21 cellular contexts compared by ENCODE assay signal in the genomic region with DNA sequence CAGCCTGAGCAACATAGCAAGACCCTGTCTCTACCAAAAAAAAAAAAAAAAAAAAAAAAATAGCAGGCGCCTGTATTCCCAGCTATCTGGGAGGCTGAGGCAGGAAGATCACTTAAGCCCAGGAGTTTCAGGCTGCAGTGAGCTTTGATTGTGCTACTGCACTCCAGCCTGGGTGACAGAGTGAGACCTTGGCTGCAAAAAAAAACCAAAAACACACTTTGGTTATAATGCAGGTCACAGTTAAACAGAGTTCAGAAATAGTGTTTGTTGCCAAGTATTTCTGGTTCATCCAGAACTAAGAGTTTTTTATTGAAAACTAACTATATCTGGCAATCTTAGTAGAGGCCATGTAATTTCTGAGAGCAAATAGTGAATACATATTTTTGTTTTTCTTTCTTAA. TPM values are rescaled to one million over a fixed set of nuclear protein-coding genes. Genes with fewer than 3 reads are reported as not detected.
DNase-seq lines count a peak whose midpoint lies in the region; ATAC-seq and TF ChIP-seq lines count a peak whose summit lies in the region.
"Had no signal": no experiment of that assay in that cellular context is flagged by ENCODE, and none has a peak within 500 bp of the region (broad histone marks: within the 10 kb centered on the region; RNA-seq: fewer than 3 reads in every experiment).

No MANE protein-coding gene starts in this region.

- H3K4me1 ChIP-seq in CD8-positive, alpha-beta T cell (ENCODE audit: insufficient read depth, low read length): peaks cover 19% of the 10 kb centered on the region
- H3K4me1 ChIP-seq: sigmoid colon, transverse colon had no signal

- DNase-seq in activated CD4-positive, alpha-beta memory T cell treated with anti-CD3 and anti-CD28 coated beads, Interleukin-2, amount 10 ng/mL, durations not matched to agents 7 days and 5 days: no peak
- no peak for DNase-seq in activated CD4-positive, alpha-beta memory T cell treated with anti-CD3 and anti-CD28 coated beads for 36 hours
- no peak for DNase-seq in CD8-positive, alpha-beta T cell
- DNase-seq in activated T-helper 2 cell treated with anti-CD3 and anti-CD28 coated beads, Interferon-gamma antibody, Interleukin-2, Interleukin-4, amounts not matched to agents 10 μg/mL and 5 μg/mL and 100 μg/mL, durations not matched to agents 14 hours and 24 hours and 36 hours (ENCODE audit: low spot score): no peak
- no peak for DNase-seq in naive thymus-derived CD8-positive, alpha-beta T cell
- DNase-seq in NCI-H1105 treated with DMSO at 0.1 percent for 48 hours (lab: John Stamatoyannopoulos, UW) (no peak), substantia nigra (lab: John Stamatoyannopoulos, UW) (no peak)
- DNase-seq: activated CD4-positive, alpha-beta T cell treated with anti-CD3 and anti-CD28 coated beads, Interleukin-2, amount 50 U/mL, for 4 hours; cortex of kidney; NCI-H1436; NCI-H2081 treated with DMSO at 0.1 percent for 48 hours; NCI-H226; NCI-H69; PC-9; SHP77; sigmoid colon; stimulated activated CD4-positive, alpha-beta T cell treated with anti-CD3 and anti-CD28 coated beads, Interleukin-4, amount 100 ng/mL, for 24 hours; transverse colon had no signal

- no peaks in the 10 kb centered on the region for H3K27me3 ChIP-seq in CD8-positive, alpha-beta T cell (ENCODE audit: insufficient read depth, low read length)
- H3K27me3 ChIP-seq: sigmoid colon, transverse colon had no signal

- peaks cover 15% of the 10 kb centered on the region for H3K27me3 Mint-ChIP-seq in activated CD4-positive, alpha-beta memory T cell treated with anti-CD3 and anti-CD28 coated beads, Interleukin-2, amount 10 ng/mL, durations not matched to agents 7 days and 5 days
- no peaks in the 10 kb centered on the region for H3K27me3 Mint-ChIP-seq in activated CD4-positive, alpha-beta memory T cell treated with anti-CD3 and anti-CD28 coated beads for 36 hours
- H3K27me3 Mint-ChIP-seq in CD8-positive, alpha-beta T cell (ENCODE audit: low read depth): no peaks in the 10 kb centered on the region
- H3K27me3 Mint-ChIP-seq in activated T-helper 2 cell treated with anti-CD3 and anti-CD28 coated beads, Interferon-gamma antibody, Interleukin-2, Interleukin-4, amounts not matched to agents 10 μg/mL and 5 μg/mL and 100 μg/mL, durations not matched to agents 14 hours and 24 hours and 36 hours (ENCODE audit: low read depth): peaks cover 17% of the 10 kb centered on the region
- H3K27me3 Mint-ChIP-seq in naive thymus-derived CD8-positive, alpha-beta T cell: no peaks in the 10 kb centered on the region
- H3K27me3 Mint-ChIP-seq: progenitor cell of endocrine pancreas had no signal

- H3K9me3 Mint-ChIP-seq in activated CD4-positive, alpha-beta memory T cell treated with anti-CD3 and anti-CD28 coated beads, Interleukin-2, amount 10 ng/mL, durations not matched to agents 7 days and 5 days: peaks cover 7% of the 10 kb centered on the region
- peaks cover 9% of the 10 kb centered on the region for H3K9me3 Mint-ChIP-seq in activated CD4-positive, alpha-beta memory T cell treated with anti-CD3 and anti-CD28 coated beads for 36 hours
- H3K9me3 Mint-ChIP-seq in CD8-positive, alpha-beta T cell: no peaks in the 10 kb centered on the region
- H3K9me3 Mint-ChIP-seq in activated T-helper 2 cell treated with anti-CD3 and anti-CD28 coated beads, Interferon-gamma antibody, Interleukin-2, Interleukin-4, amounts not matched to agents 10 μg/mL and 5 μg/mL and 100 μg/mL, durations not matched to agents 14 hours and 24 hours and 36 hours: peaks cover 15% of the 10 kb centered on the region
- peaks cover 0 to 4% (median 0%) of the 10 kb centered on the region in 9 donors for H3K9me3 Mint-ChIP-seq in naive thymus-derived CD8-positive, alpha-beta T cell

- H3K4me1 Mint-ChIP-seq in activated CD4-positive, alpha-beta memory T cell treated with anti-CD3 and anti-CD28 coated beads, Interleukin-2, amount 10 ng/mL, durations not matched to agents 7 days and 5 days: peaks cover 20% of the 10 kb centered on the region
- H3K4me1 Mint-ChIP-seq in activated CD4-positive, alpha-beta memory T cell treated with anti-CD3 and anti-CD28 coated beads for 36 hours (ENCODE audit: low read depth): peaks cover 12% of the 10 kb centered on the region
- peaks cover 12% of the 10 kb centered on the region for H3K4me1 Mint-ChIP-seq in CD8-positive, alpha-beta T cell (ENCODE audit: low read depth)
- H3K4me1 Mint-ChIP-seq in activated T-helper 2 cell treated with anti-CD3 and anti-CD28 coated beads, Interferon-gamma antibody, Interleukin-2, Interleukin-4, amounts not matched to agents 10 μg/mL and 5 μg/mL and 100 μg/mL, durations not matched to agents 14 hours and 24 hours and 36 hours (ENCODE audit: low read depth): peaks cover 18% of the 10 kb centered on the region
- H3K4me1 Mint-ChIP-seq in naive thymus-derived CD8-positive, alpha-beta T cell: peaks cover 5 to 33% (median 21%) of the 10 kb centered on the region in 4 donors

- CTCF ChIA-PET in activated CD4-positive, alpha-beta memory T cell treated with anti-CD3 and anti-CD28 coated beads, Interleukin-2, amount 10 ng/mL, durations not matched to agents 7 days and 5 days (lab: Charles Lee): interaction anchor here (0.6 to 1.2 kb wide), 3 partner anchors 32 to 876 kb away, joined by 3 to 5 read pairs (median 4); no protein-coding TSS in a partner anchor
- CTCF ChIA-PET in activated CD4-positive, alpha-beta memory T cell treated with anti-CD3 and anti-CD28 coated beads for 36 hours (lab: Charles Lee): no interaction called here
- CTCF ChIA-PET in CD8-positive, alpha-beta T cell (lab: Charles Lee): no interaction called here

- H3K9me3 ChIP-seq in CD8-positive, alpha-beta T cell (ENCODE audit: low read length): no peaks in the 10 kb centered on the region
- H3K9me3 ChIP-seq: sigmoid colon, transverse colon had no signal

- ATAC-seq in CD8-positive, alpha-beta T cell: no peak
- no peak for ATAC-seq in naive thymus-derived CD8-positive, alpha-beta T cell
- ATAC-seq in GM18907 (IDR thresholded peaks at IDR 0.05; ENCODE audit: unreplicated experiment): no peak

- POLR2A ChIA-PET in activated CD4-positive, alpha-beta memory T cell treated with anti-CD3 and anti-CD28 coated beads, Interleukin-2, amount 10 ng/mL, durations not matched to agents 7 days and 5 days (lab: Charles Lee): interaction anchor here (0.7 to 0.9 kb wide), 2 partner anchors 16 to 24 kb away, joined by 3 read pairs; a partner anchor contains a TSS
- POLR2A ChIA-PET in activated CD4-positive, alpha-beta memory T cell treated with anti-CD3 and anti-CD28 coated beads for 36 hours (lab: Charles Lee): no interaction called here
- POLR2A ChIA-PET in CD8-positive, alpha-beta T cell (lab: Charles Lee): no interaction called here
- POLR2A ChIA-PET in naive thymus-derived CD8-positive, alpha-beta T cell (lab: Charles Lee): interaction anchor here (0.6 to 1.3 kb wide), 2 partner anchors 8 to 24 kb away, joined by 3 to 5 read pairs; a partner anchor contains a TSS

- no peak overlapping the region for H3K4me3 Mint-ChIP-seq in activated CD4-positive, alpha-beta memory T cell treated with anti-CD3 and anti-CD28 coated beads, Interleukin-2, amount 10 ng/mL, durations not matched to agents 7 days and 5 days
- no peak overlapping the region for H3K4me3 Mint-ChIP-seq in activated CD4-positive, alpha-beta memory T cell treated with anti-CD3 and anti-CD28 coated beads for 36 hours
- no peak overlapping the region for H3K4me3 Mint-ChIP-seq in CD8-positive, alpha-beta T cell
- H3K4me3 Mint-ChIP-seq in activated T-helper 2 cell treated with anti-CD3 and anti-CD28 coated beads, Interferon-gamma antibody, Interleukin-2, Interleukin-4, amounts not matched to agents 10 μg/mL and 5 μg/mL and 100 μg/mL, durations not matched to agents 14 hours and 24 hours and 36 hours (ENCODE audit: low read depth): no peak overlapping the region
- H3K4me3 Mint-ChIP-seq in naive thymus-derived CD8-positive, alpha-beta T cell: peak overlapping the region in 8 of 10 donors; percentile 2 to 71 (median 34)

- TF ChIP-seq CTCF in CD8-positive, alpha-beta T cell (IDR thresholded peaks at IDR 0.05): no peak

- peaks cover 6% of the 10 kb centered on the region for H3K36me3 Mint-ChIP-seq in activated CD4-positive, alpha-beta memory T cell treated with anti-CD3 and anti-CD28 coated beads, Interleukin-2, amount 10 ng/mL, durations not matched to agents 7 days and 5 days (ENCODE audit: low read depth)
- H3K36me3 Mint-ChIP-seq in activated CD4-positive, alpha-beta memory T cell treated with anti-CD3 and anti-CD28 coated beads for 36 hours: peaks cover 3% of the 10 kb centered on the region
- no peaks in the 10 kb centered on the region for H3K36me3 Mint-ChIP-seq in CD8-positive, alpha-beta T cell
- H3K36me3 Mint-ChIP-seq in activated T-helper 2 cell treated with anti-CD3 and anti-CD28 coated beads, Interferon-gamma antibody, Interleukin-2, Interleukin-4, amounts not matched to agents 10 μg/mL and 5 μg/mL and 100 μg/mL, durations not matched to agents 14 hours and 24 hours and 36 hours (ENCODE audit: low read depth): peaks cover 11% of the 10 kb centered on the region
- H3K36me3 Mint-ChIP-seq in naive thymus-derived CD8-positive, alpha-beta T cell: no peaks in the 10 kb centered on the region

- no peak overlapping the region for H3K4me3 ChIP-seq in CD8-positive, alpha-beta T cell (ENCODE audit: low read depth, low read length)
- H3K4me3 ChIP-seq: PC-9, sigmoid colon, transverse colon had no signal

- no peak overlapping the region for H3K27ac ChIP-seq in CD8-positive, alpha-beta T cell (ENCODE audit: low read depth, low read length)
- H3K27ac ChIP-seq in substantia nigra (ENCODE audit: low read depth, low read length, poor library complexity, severe bottlenecking): no peak overlapping the region
- H3K27ac ChIP-seq: HL-60, PC-9 had no signal

- H3K36me3 ChIP-seq in CD8-positive, alpha-beta T cell (ENCODE audit: insufficient read depth, low read length): no peaks in the 10 kb centered on the region
- H3K36me3 ChIP-seq: sigmoid colon, transverse colon had no signal

- intact Hi-C loops in activated CD4-positive, alpha-beta memory T cell treated with anti-CD3 and anti-CD28 coated beads for 36 hours (cut with micrococcal nuclease): no loop called here
- intact Hi-C loops in CD8-positive, alpha-beta T cell (cut with DNase I, micrococcal nuclease): no loop called here
- intact Hi-C loops in activated T-helper 2 cell treated with anti-CD3 and anti-CD28 coated beads, Interferon-gamma antibody, Interleukin-2, Interleukin-4, amounts not matched to agents 10 μg/mL and 5 μg/mL and 100 μg/mL, durations not matched to agents 14 hours and 24 hours and 36 hours (cut with micrococcal nuclease): loop anchor here (1.0 kb wide), 2 partner anchors 8 to 24 kb away; no protein-coding TSS in a partner anchor

- peak overlapping the region; percentile 3 for H3K27ac Mint-ChIP-seq in activated CD4-positive, alpha-beta memory T cell treated with anti-CD3 and anti-CD28 coated beads, Interleukin-2, amount 10 ng/mL, durations not matched to agents 7 days and 5 days
- H3K27ac Mint-ChIP-seq in activated CD4-positive, alpha-beta memory T cell treated with anti-CD3 and anti-CD28 coated beads for 36 hours: no peak overlapping the region
- H3K27ac Mint-ChIP-seq in CD8-positive, alpha-beta T cell: peak overlapping the region; percentile 34
- H3K27ac Mint-ChIP-seq in activated T-helper 2 cell treated with anti-CD3 and anti-CD28 coated beads, Interferon-gamma antibody, Interleukin-2, Interleukin-4, amounts not matched to agents 10 μg/mL and 5 μg/mL and 100 μg/mL, durations not matched to agents 14 hours and 24 hours and 36 hours: peak overlapping the region; percentile 18
- peak overlapping the region in 3 of 10 donors; percentile 8 to 79 (median 58) for H3K27ac Mint-ChIP-seq in naive thymus-derived CD8-positive, alpha-beta T cell
- H3K27ac Mint-ChIP-seq: progenitor cell of endocrine pancreas had no signal

RNA-seq across cellular contexts. Expression of a gene that starts 24.1 kb away (rescaled TPM):
- 10 to 100 TPM; 51.0 to 53.4 TPM for total RNA-seq in activated CD4-positive, alpha-beta memory T cell treated with anti-CD3 and anti-CD28 coated beads, Interleukin-2, amount 10 ng/mL, durations not matched to agents 7 days and 5 days
- total RNA-seq in activated CD4-positive, alpha-beta memory T cell treated with anti-CD3 and anti-CD28 coated beads for 36 hours: 10 to 100 TPM; 61.0 to 64.1 TPM
- 100 to 1,000 TPM; 201 to 214 TPM for total RNA-seq in CD8-positive, alpha-beta T cell
- total RNA-seq in activated T-helper 2 cell treated with anti-CD3 and anti-CD28 coated beads, Interferon-gamma antibody, Interleukin-2, Interleukin-4, amounts not matched to agents 10 μg/mL and 5 μg/mL and 100 μg/mL, durations not matched to agents 14 hours and 24 hours and 36 hours: 56.2 and 67.2 TPM in 2 replicates
- 100 to 1,000 TPM; 126 to 131 TPM for total RNA-seq in naive thymus-derived CD8-positive, alpha-beta T cell
- 10 to 100 TPM; 39.5 to 64.7 (median 54.9) TPM for polyA plus RNA-seq in naive thymus-derived CD8-positive, alpha-beta T cell

Comparison
In these comparisons a context has a peak if more than half of its experiments do, and no peak if none do; other contexts are left out.
1. POLR2A ChIA-PET loops: an anchor here in activated CD4-positive, alpha-beta memory T cell treated with anti-CD3 and anti-CD28 coated beads, Interleukin-2, amount 10 ng/mL, durations not matched to agents 7 days and 5 days (0.7 to 0.9 kb wide) and naive thymus-derived CD8-positive, alpha-beta T cell (0.6 to 1.3 kb wide); none called in activated CD4-positive, alpha-beta memory T cell treated with anti-CD3 and anti-CD28 coated beads for 36 hours and CD8-positive, alpha-beta T cell.
2. H3K4me3 Mint-ChIP-seq: peak in naive thymus-derived CD8-positive, alpha-beta T cell (8 of 10); none in activated CD4-positive, alpha-beta memory T cell treated with anti-CD3 and anti-CD28 coated beads, Interleukin-2, amount 10 ng/mL, durations not matched to agents 7 days and 5 days (single experiment), activated CD4-positive, alpha-beta memory T cell treated with anti-CD3 and anti-CD28 coated beads for 36 hours (single experiment), CD8-positive, alpha-beta T cell (single experiment) and activated T-helper 2 cell treated with anti-CD3 and anti-CD28 coated beads, Interferon-gamma antibody, Interleukin-2, Interleukin-4, amounts not matched to agents 10 μg/mL and 5 μg/mL and 100 μg/mL, durations not matched to agents 14 hours and 24 hours and 36 hours (single experiment).